21 cellular contexts compared by ENCODE assay signal in genomic region chrX:56313308-56313707, GRCh38.
"Had no signal": no experiment of that assay in that cellular context is flagged by ENCODE, and none has a peak within 500 bp of the region (broad histone marks: within the 10 kb centered on the region; RNA-seq: fewer than 3 reads in every experiment).

No MANE protein-coding gene starts in this region.

- H3K4me3 ChIP-seq: K562 had no signal

- H3K9ac ChIP-seq: SK-N-SH had no signal

- H3K4me2 ChIP-seq: SK-N-SH had no signal

- H3K9me3 ChIP-seq: SK-N-SH had no signal

- DNase-seq: Kasumi-1, MM.1S, NCI-H1092 treated with DMSO at 0.1 percent for 48 hours, NCI-H1436, NCI-H187, NCI-H2029, NCI-H2081 treated with DMSO at 0.1 percent for 48 hours, NCI-H2171, NCI-H226, NCI-H446, NCI-H510A, NCI-H524 treated with DMSO at 0.1 percent for 48 hours, NCI-H69, NCI-H774, Right ventricle myocardium superior, RPMI8226, SK-N-SH had no signal

- H3K27ac ChIP-seq: HL-60, KMS-11 had no signal

- FAIRE-seq: HTR-8/SVneo, K562 had no signal

- ATAC-seq: K562 had no signal
